In genomic region chr1:205632374-205633169, GRCh38 we compare ENCODE assay signal across 1 cellular context.
TF ChIP-seq lines count a peak whose summit lies in the region.

No MANE protein-coding gene starts in this region.

TF ChIP-seq in HepG2, 621 proteins besides CTCF, POLR2A, EP300 and RAD21 (continues in another document):
- TF ChIP-seq, protein P1, sequence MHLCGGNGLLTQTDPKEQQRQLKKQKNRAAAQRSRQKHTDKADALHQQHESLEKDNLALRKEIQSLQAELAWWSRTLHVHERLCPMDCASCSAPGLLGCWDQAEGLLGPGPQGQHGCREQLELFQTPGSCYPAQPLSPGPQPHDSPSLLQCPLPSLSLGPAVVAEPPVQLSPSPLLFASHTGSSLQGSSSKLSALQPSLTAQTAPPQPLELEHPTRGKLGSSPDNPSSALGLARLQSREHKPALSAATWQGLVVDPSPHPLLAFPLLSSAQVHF (CRISPR knock-in tag; IDR thresholded peaks at IDR 0.05): no peak
- TF ChIP-seq ZNF282 (IDR thresholded peaks at IDR 0.05; ENCODE audit: partially characterized antibody) (no peak), SALL2 (CRISPR knock-in tag; IDR thresholded peaks at IDR 0.05) (no peak), ZNF672 (CRISPR knock-in tag; IDR thresholded peaks at IDR 0.05) (no peak), MXD4 (CRISPR knock-in tag; IDR thresholded peaks at IDR 0.05) (0 out of 2 replicates have a peak, but pooled peaks have one; percentile 26), ZNF414 (CRISPR knock-in tag; IDR thresholded peaks at IDR 0.05) (no peak), MTA3 (CRISPR knock-in tag; IDR thresholded peaks at IDR 0.05) (no peak), JARID2 (CRISPR knock-in tag; IDR thresholded peaks at IDR 0.05; ENCODE audit: insufficient replicate concordance) (no peak), ZFAT (CRISPR knock-in tag; conservative IDR thresholded peaks at IDR 0.05) (no peak), PITX1 (CRISPR knock-in tag; IDR thresholded peaks at IDR 0.05) (no peak), ZUFSP (CRISPR knock-in tag; IDR thresholded peaks at IDR 0.05; ENCODE audit: borderline replicate concordance) (no peak), ZNF768 (CRISPR knock-in tag; IDR thresholded peaks at IDR 0.05) (peak; percentile 81; the same call in 1 of the 2 replicates), ETV5 (CRISPR knock-in tag; IDR thresholded peaks at IDR 0.05; ENCODE audit: borderline replicate concordance) (no peak), ARHGAP35 (CRISPR knock-in tag; IDR thresholded peaks at IDR 0.05; ENCODE audit: borderline replicate concordance) (no peak), WIZ (CRISPR knock-in tag; IDR thresholded peaks at IDR 0.05) (no peak), ZNF567 (CRISPR knock-in tag; IDR thresholded peaks at IDR 0.05; ENCODE audit: borderline replicate concordance) (no peak), MIXL1 (CRISPR knock-in tag; IDR thresholded peaks at IDR 0.05) (no peak), KLF12 (CRISPR knock-in tag; IDR thresholded peaks at IDR 0.05; ENCODE audit: borderline replicate concordance) (no peak), POLR2G (IDR thresholded peaks at IDR 0.05; ENCODE audit: low read depth, low read length) (no peak), ZFP91 (CRISPR knock-in tag; IDR thresholded peaks at IDR 0.05; ENCODE audit: borderline replicate concordance) (no peak; the same call in 1 of the 2 replicates), SSRP1 (CRISPR knock-in tag; IDR thresholded peaks at IDR 0.05) (no peak), ZNF333 (CRISPR knock-in tag; IDR thresholded peaks at IDR 0.05; ENCODE audit: borderline replicate concordance) (no peak), ZNF121 (CRISPR knock-in tag; IDR thresholded peaks at IDR 0.05) (no peak), TOE1 (CRISPR knock-in tag; IDR thresholded peaks at IDR 0.05) (no peak), TCF7 (IDR thresholded peaks at IDR 0.05; ENCODE audit: low read depth) (no peak), ZFP36L2 (CRISPR knock-in tag; IDR thresholded peaks at IDR 0.05) (no peak), YY1 (IDR thresholded peaks at IDR 0.05; ENCODE audit: insufficient read depth, insufficient replicate concordance, low read depth, low read length) (no peak), CBFB (CRISPR knock-in tag; IDR thresholded peaks at IDR 0.05) (no peak), ZNF329 (CRISPR knock-in tag; IDR thresholded peaks at IDR 0.05; ENCODE audit: low read depth) (no peak), ZNF574 (CRISPR knock-in tag; IDR thresholded peaks at IDR 0.05) (no peak), ZNF781 (CRISPR knock-in tag; IDR thresholded peaks at IDR 0.05; ENCODE audit: borderline replicate concordance, not compliant biosample characterization) (no peak), RCOR2 (CRISPR knock-in tag; IDR thresholded peaks at IDR 0.05) (0 out of 2 replicates have a peak, but pooled peaks have one; percentile 26), HOXA7 (CRISPR knock-in tag; IDR thresholded peaks at IDR 0.05) (no peak), NFRKB (IDR thresholded peaks at IDR 0.05) (no peak), ZNF607 (CRISPR knock-in tag; IDR thresholded peaks at IDR 0.05; ENCODE audit: borderline replicate concordance) (peak; percentile 14; the same call in 1 of the 2 replicates), ZFP41 (CRISPR knock-in tag; IDR thresholded peaks at IDR 0.05; ENCODE audit: borderline replicate concordance) (no peak), RAD51 (IDR thresholded peaks at IDR 0.05; ENCODE audit: borderline replicate concordance) (no peak), TP53 (CRISPR knock-in tag; conservative IDR thresholded peaks at IDR 0.05) (no peak), ZNF337 (CRISPR knock-in tag; IDR thresholded peaks at IDR 0.05; ENCODE audit: borderline replicate concordance, low read depth) (0 out of 2 replicates have a peak, but pooled peaks have one; percentile 9), ZNF326 (CRISPR knock-in tag; IDR thresholded peaks at IDR 0.05; ENCODE audit: borderline replicate concordance) (no peak), ZNF496 (CRISPR knock-in tag; IDR thresholded peaks at IDR 0.05; ENCODE audit: insufficient replicate concordance) (no peak), ZMYM3 (CRISPR knock-in tag; IDR thresholded peaks at IDR 0.05) (peak; percentile 59; the same call in 1 of the 2 replicates), ZNF33A (CRISPR knock-in tag; IDR thresholded peaks at IDR 0.05; ENCODE audit: borderline replicate concordance) (no peak), HIVEP1 (CRISPR knock-in tag; IDR thresholded peaks at IDR 0.05) (no peak), RBAK (CRISPR knock-in tag; IDR thresholded peaks at IDR 0.05) (no peak), MYC (CRISPR knock-in tag; IDR thresholded peaks at IDR 0.05; ENCODE audit: borderline replicate concordance) (no peak), MEIS2 (CRISPR knock-in tag; IDR thresholded peaks at IDR 0.05) (no peak), IRF9 (CRISPR knock-in tag; IDR thresholded peaks at IDR 0.05; ENCODE audit: borderline replicate concordance) (no peak), MYNN (CRISPR knock-in tag; IDR thresholded peaks at IDR 0.05; ENCODE audit: low read depth) (no peak), NAIF1 (CRISPR knock-in tag; IDR thresholded peaks at IDR 0.05; ENCODE audit: borderline replicate concordance) (no peak), ZNF34 (CRISPR knock-in tag; IDR thresholded peaks at IDR 0.05; ENCODE audit: borderline replicate concordance) (no peak)
- TF ChIP-seq, protein P2, sequence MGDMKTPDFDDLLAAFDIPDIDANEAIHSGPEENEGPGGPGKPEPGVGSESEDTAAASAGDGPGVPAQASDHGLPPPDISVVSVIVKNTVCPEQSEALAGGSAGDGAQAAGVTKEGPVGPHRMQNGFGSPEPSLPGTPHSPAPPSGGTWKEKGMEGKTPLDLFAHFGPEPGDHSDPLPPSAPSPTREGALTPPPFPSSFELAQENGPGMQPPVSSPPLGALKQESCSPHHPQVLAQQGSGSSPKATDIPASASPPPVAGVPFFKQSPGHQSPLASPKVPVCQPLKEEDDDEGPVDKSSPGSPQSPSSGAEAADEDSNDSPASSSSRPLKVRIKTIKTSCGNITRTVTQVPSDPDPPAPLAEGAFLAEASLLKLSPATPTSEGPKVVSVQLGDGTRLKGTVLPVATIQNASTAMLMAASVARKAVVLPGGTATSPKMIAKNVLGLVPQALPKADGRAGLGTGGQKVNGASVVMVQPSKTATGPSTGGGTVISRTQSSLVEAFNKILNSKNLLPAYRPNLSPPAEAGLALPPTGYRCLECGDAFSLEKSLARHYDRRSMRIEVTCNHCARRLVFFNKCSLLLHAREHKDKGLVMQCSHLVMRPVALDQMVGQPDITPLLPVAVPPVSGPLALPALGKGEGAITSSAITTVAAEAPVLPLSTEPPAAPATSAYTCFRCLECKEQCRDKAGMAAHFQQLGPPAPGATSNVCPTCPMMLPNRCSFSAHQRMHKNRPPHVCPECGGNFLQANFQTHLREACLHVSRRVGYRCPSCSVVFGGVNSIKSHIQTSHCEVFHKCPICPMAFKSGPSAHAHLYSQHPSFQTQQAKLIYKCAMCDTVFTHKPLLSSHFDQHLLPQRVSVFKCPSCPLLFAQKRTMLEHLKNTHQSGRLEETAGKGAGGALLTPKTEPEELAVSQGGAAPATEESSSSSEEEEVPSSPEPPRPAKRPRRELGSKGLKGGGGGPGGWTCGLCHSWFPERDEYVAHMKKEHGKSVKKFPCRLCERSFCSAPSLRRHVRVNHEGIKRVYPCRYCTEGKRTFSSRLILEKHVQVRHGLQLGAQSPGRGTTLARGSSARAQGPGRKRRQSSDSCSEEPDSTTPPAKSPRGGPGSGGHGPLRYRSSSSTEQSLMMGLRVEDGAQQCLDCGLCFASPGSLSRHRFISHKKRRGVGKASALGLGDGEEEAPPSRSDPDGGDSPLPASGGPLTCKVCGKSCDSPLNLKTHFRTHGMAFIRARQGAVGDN (CRISPR knock-in tag; IDR thresholded peaks at IDR 0.05): no peak
- TF ChIP-seq, protein P3, sequence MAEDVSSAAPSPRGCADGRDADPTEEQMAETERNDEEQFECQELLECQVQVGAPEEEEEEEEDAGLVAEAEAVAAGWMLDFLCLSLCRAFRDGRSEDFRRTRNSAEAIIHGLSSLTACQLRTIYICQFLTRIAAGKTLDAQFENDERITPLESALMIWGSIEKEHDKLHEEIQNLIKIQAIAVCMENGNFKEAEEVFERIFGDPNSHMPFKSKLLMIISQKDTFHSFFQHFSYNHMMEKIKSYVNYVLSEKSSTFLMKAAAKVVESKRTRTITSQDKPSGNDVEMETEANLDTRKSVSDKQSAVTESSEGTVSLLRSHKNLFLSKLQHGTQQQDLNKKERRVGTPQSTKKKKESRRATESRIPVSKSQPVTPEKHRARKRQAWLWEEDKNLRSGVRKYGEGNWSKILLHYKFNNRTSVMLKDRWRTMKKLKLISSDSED (CRISPR knock-in tag; IDR thresholded peaks at IDR 0.05): no peak
- TF ChIP-seq, protein P4, sequence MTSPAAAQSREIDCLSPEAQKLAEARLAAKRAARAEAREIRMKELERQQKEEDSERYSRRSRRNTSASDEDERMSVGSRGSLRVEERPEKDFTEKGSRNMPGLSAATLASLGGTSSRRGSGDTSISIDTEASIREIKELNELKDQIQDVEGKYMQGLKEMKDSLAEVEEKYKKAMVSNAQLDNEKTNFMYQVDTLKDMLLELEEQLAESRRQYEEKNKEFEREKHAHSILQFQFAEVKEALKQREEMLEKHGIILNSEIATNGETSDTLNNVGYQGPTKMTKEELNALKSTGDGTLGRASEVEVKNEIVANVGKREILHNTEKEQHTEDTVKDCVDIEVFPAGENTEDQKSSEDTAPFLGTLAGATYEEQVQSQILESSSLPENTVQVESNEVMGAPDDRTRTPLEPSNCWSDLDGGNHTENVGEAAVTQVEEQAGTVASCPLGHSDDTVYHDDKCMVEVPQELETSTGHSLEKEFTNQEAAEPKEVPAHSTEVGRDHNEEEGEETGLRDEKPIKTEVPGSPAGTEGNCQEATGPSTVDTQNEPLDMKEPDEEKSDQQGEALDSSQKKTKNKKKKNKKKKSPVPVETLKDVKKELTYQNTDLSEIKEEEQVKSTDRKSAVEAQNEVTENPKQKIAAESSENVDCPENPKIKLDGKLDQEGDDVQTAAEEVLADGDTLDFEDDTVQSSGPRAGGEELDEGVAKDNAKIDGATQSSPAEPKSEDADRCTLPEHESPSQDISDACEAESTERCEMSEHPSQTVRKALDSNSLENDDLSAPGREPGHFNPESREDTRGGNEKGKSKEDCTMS (CRISPR knock-in tag; conservative IDR thresholded peaks at IDR 0.05): no peak
- TF ChIP-seq, protein P5, sequence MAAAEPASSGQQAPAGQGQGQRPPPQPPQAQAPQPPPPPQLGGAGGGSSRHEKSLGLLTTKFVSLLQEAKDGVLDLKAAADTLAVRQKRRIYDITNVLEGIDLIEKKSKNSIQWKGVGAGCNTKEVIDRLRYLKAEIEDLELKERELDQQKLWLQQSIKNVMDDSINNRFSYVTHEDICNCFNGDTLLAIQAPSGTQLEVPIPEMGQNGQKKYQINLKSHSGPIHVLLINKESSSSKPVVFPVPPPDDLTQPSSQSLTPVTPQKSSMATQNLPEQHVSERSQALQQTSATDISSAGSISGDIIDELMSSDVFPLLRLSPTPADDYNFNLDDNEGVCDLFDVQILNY (CRISPR knock-in tag; conservative IDR thresholded peaks at IDR 0.05): no peak
